ENCODE assay signal across 1 cellular context in genomic region chr6:136249811-136250685, GRCh38.
TF ChIP-seq lines count a peak whose summit lies in the region.

MTFR2 (minus strand) TSS chr6:136250311; CDS start chr6:136249099, 1,212 bp downstream.

TF ChIP-seq in HepG2, 621 proteins besides CTCF, POLR2A, EP300 and RAD21 (continued from another document and continues in another):
- TF ChIP-seq ZXDC (CRISPR knock-in tag; IDR thresholded peaks at IDR 0.05) (no peak), RCOR2 (CRISPR knock-in tag; IDR thresholded peaks at IDR 0.05) (no peak), SYNCRIP (IDR thresholded peaks at IDR 0.05; ENCODE audit: insufficient read depth, low read depth, low read length) (no peak), ZNF510 (CRISPR knock-in tag; IDR thresholded peaks at IDR 0.05; ENCODE audit: low read depth) (peak; percentile 85; the same call in 1 of the 2 replicates), RFXANK (CRISPR knock-in tag; IDR thresholded peaks at IDR 0.05) (no peak), NFIC (IDR thresholded peaks at IDR 0.05; ENCODE audit: low read length) (no peak), TFDP2 (CRISPR knock-in tag; IDR thresholded peaks at IDR 0.05) (peak; percentile 100), PATZ1 (CRISPR knock-in tag; IDR thresholded peaks at IDR 0.05) (peak; percentile 52), MAFG (CRISPR knock-in tag; IDR thresholded peaks at IDR 0.05) (no peak), CBX5 (CRISPR knock-in tag; IDR thresholded peaks at IDR 0.05; ENCODE audit: borderline replicate concordance) (peak; percentile 80; the same call in 1 of the 2 replicates), FOXK1 (CRISPR knock-in tag; IDR thresholded peaks at IDR 0.05; ENCODE audit: borderline replicate concordance, low read depth) (peak; percentile 95), SNAPC4 (CRISPR knock-in tag; IDR thresholded peaks at IDR 0.05) (no peak), UBTF (CRISPR knock-in tag; IDR thresholded peaks at IDR 0.05) (peak; percentile 69), PAX8 (CRISPR knock-in tag; IDR thresholded peaks at IDR 0.05; ENCODE audit: borderline replicate concordance) (no peak), SSRP1 (CRISPR knock-in tag; IDR thresholded peaks at IDR 0.05) (no peak), POLR2AphosphoS5 (IDR thresholded peaks at IDR 0.05; ENCODE audit: low read depth, low read length) (peak; percentile 93), TBP (CRISPR knock-in tag; IDR thresholded peaks at IDR 0.05) (no peak), CHD2 (IDR thresholded peaks at IDR 0.05; ENCODE audit: low read depth, low read length) (peak; percentile 80), ZNF230 (CRISPR knock-in tag; IDR thresholded peaks at IDR 0.05) (peak; percentile 76; the same call in 1 of the 2 replicates), ZFP91 (CRISPR knock-in tag; IDR thresholded peaks at IDR 0.05; ENCODE audit: borderline replicate concordance) (peak; percentile 90; the same call in 1 of the 2 replicates), MATR3 (CRISPR knock-in tag; IDR thresholded peaks at IDR 0.05) (no peak), RXRA (CRISPR knock-in tag; IDR thresholded peaks at IDR 0.05) (peak; percentile 99), ZNF850 (CRISPR knock-in tag; conservative IDR thresholded peaks at IDR 0.05) (no peak), MLLT10 (CRISPR knock-in tag; IDR thresholded peaks at IDR 0.05) (no peak), SIX4 (CRISPR knock-in tag; IDR thresholded peaks at IDR 0.05) (peak; percentile 67), ZNF552 (CRISPR knock-in tag; IDR thresholded peaks at IDR 0.05; ENCODE audit: borderline replicate concordance) (no peak), ZNF619 (CRISPR knock-in tag; IDR thresholded peaks at IDR 0.05) (peak; percentile 58; the same call in 1 of the 2 replicates), MNT (IDR thresholded peaks at IDR 0.05) (peak; percentile 79), TGIF2 (CRISPR knock-in tag; IDR thresholded peaks at IDR 0.05) (peak; percentile 100), MLXIP (CRISPR knock-in tag; IDR thresholded peaks at IDR 0.05; ENCODE audit: borderline replicate concordance) (no peak), LRRFIP1 (CRISPR knock-in tag; conservative IDR thresholded peaks at IDR 0.05) (no peak), ZMYM3 (CRISPR knock-in tag; IDR thresholded peaks at IDR 0.05) (peak; percentile 46; the same call in 1 of the 2 replicates), GATA4 (IDR thresholded peaks at IDR 0.05; ENCODE audit: borderline replicate concordance, low read depth) (peak; percentile 74; the same call in 1 of the 2 replicates)
